12 cellular contexts compared by ENCODE assay signal in the genomic region with DNA sequence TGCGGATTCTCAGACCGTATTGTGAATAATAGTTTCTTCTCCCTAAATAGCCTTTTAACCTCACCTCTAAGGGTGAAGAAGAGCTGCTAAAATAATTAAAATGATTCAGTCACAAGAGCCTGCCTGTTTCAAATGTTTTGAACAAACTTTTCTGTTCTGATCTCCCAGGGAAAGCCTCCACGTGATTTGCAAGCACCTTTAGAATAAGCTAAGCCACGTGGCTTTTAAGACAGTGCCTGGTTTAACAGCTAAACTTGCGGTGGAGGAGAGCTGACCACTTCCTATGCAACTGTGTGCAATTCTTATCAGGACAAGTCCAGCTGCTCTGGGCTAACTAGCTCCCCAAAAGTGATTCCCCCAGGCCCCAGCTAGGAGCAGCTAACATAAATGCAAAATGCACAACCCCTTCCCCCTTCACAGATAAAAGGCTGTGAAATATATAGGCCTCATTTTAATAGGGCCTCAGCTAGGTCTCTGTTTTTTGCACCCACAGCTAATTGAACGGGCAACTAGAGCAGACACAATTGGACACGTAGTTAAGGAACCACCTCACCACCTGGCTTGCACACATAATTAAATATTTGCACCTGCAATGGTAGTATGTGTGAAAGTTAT.
DNase-seq lines count a peak whose midpoint lies in the region; ATAC-seq, FAIRE-seq and TF ChIP-seq lines count a peak whose summit lies in the region.
"Had no signal": no experiment of that assay in that cellular context is flagged by ENCODE, and none has a peak within 500 bp of the region (broad histone marks: within the 10 kb centered on the region; RNA-seq: fewer than 3 reads in every experiment).

No MANE protein-coding gene starts in this region.

- peak; percentile 88 for FAIRE-seq in GM12891 (lab: Jason Lieb, UNC)
- FAIRE-seq: endometrium had no signal

- ATAC-seq in GM21515 (IDR thresholded peaks at IDR 0.05; ENCODE audit: unreplicated experiment) (peak; percentile 83), GM19023 (IDR thresholded peaks at IDR 0.05; ENCODE audit: unreplicated experiment) (no peak)
- ATAC-seq: activated CD4-positive, alpha-beta T cell treated with anti-CD3 and anti-CD28 coated beads for 36 hours had no signal

- no peak overlapping the region for H3K4me3 ChIP-seq in astrocyte of the spinal cord (ENCODE audit: low read depth, low read length)

- no peak for TF ChIP-seq CTCF in astrocyte of the spinal cord (IDR thresholded peaks at IDR 0.05; ENCODE audit: low read depth, low read length)

- no peak for TF ChIP-seq POLR2A in GM12891 (IDR thresholded peaks at IDR 0.05; ENCODE audit: low read depth, low read length)

- in situ Hi-C loops in KBM-7 (cut with MboI; ENCODE audit: low pct_unique_long_range_greater_than_20kb, low sequenced_read_pairs): no loop called here
- in situ Hi-C loops in astrocyte of the spinal cord (cut with HindIII; ENCODE audit: low sequenced_read_pairs): no loop called here

- DNase-seq in GM12891 (ENCODE audit: insufficient read length, low spot score): peak; percentile 7
- peak; percentile 81 for DNase-seq in KBM-7
- peak; percentile 22 for DNase-seq in astrocyte of the spinal cord (ENCODE audit: low read depth, low spot score)
- DNase-seq in hippocampal formation (lab: John Stamatoyannopoulos, UW): no peak
- DNase-seq in NAMALWA (ENCODE audit: low spot score): no peak
- no peak for DNase-seq in NCI-H446 (lab: John Stamatoyannopoulos, UW)
- DNase-seq: activated CD4-positive, alpha-beta T cell treated with anti-CD3 and anti-CD28 coated beads for 36 hours; DMS79 treated with DMSO at 0.1 percent for 48 hours; Karpas-422 had no signal

TF ChIP-seq in GM12891, 5 proteins besides CTCF, POLR2A, EP300 and RAD21:
- peak; percentile 54 for TF ChIP-seq SPI1 (IDR thresholded peaks at IDR 0.05; ENCODE audit: low read depth, low read length)
- no peak for TF ChIP-seq POLR2AphosphoS5 (IDR thresholded peaks at IDR 0.05; ENCODE audit: low read depth, low read length)

Comparison
In these comparisons a context has a peak if more than half of its experiments do, and no peak if none do; other contexts are left out.
1. DNase-seq: peak in GM12891 (single experiment), KBM-7 (single experiment) and astrocyte of the spinal cord (single experiment); none in hippocampal formation (0 of 2), NAMALWA (single experiment) and NCI-H446 (0 of 2).